ENCODE assay signal across 8 cellular contexts in the genomic region with DNA sequence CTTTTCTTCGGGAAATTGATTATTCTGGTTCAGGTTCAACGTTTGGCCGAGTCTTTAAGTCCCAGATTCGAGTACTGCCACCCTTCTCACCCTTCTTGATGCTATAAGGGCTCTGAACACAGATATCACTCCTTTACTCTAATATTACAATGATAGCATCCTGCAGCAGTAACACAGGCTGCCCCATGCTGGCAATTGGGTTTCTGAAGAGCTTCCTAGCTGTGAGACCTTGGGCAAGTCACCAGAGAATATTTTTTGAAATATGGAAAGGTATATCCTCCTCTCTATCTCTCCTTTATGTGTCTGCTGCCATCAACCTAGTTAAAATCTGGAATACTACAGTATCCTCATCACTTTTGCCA. TPM values are rescaled to one million over a fixed set of nuclear protein-coding genes. Genes with fewer than 3 reads are reported as not detected.
DNase-seq lines count a peak whose midpoint lies in the region; ATAC-seq lines count a peak whose summit lies in the region.

No MANE protein-coding gene starts in this region.

- peak overlapping the region in 1 of 2 donors; percentile 94 for H3K27ac Mint-ChIP-seq in activated naive CD4-positive, alpha-beta T cell treated with anti-CD3 and anti-CD28 coated beads, Interleukin-2, amount 50 U/mL, for 72 hours

- H3K9me3 ChIP-seq in muscle layer of duodenum (ENCODE audit: control insufficient read depth in 1 of 2, low read length in 2 of 2), result no peaks in the 10 kb centered on the region

- DNase-seq in activated naive CD4-positive, alpha-beta T cell treated with anti-CD3 and anti-CD28 coated beads, Interleukin-2, amount 50 U/mL, for 72 hours (ENCODE audit: low spot score in 2 of 2), result no peak
- DNase-seq in dermis blood vessel endothelial cell (no peak), anterior cingulate cortex (lab: John Stamatoyannopoulos, UW) (no peak), NCI-H82 treated with DMSO at 0.1 percent for 48 hours (lab: John Stamatoyannopoulos, UW; ENCODE audit: unreplicated experiment) (no peak)
- DNase-seq in central memory CD4-positive, alpha-beta T cell, result no peak

- H3K4me3 ChIP-seq in muscle layer of duodenum (ENCODE audit: low read depth in 1 of 2, low read length in 2 of 2), result peak overlapping the region; percentile 79 to 80

- H3K27ac ChIP-seq in muscle layer of duodenum (ENCODE audit: low read length), result no peak overlapping the region

- ATAC-seq in GM19043 (IDR thresholded peaks at IDR 0.05; ENCODE audit: low read depth, unreplicated experiment), result peak; percentile 21
- ATAC-seq in HG02943 (IDR thresholded peaks at IDR 0.05; ENCODE audit: low read depth, unreplicated experiment), result peak; percentile 15
- peak; percentile 14 to 29 for ATAC-seq in activated naive CD4-positive, alpha-beta T cell treated with anti-CD3 and anti-CD28 coated beads, Interleukin-2, amount 50 U/mL, for 72 hours

- no peaks in the 10 kb centered on the region for H3K4me1 ChIP-seq in muscle layer of duodenum (ENCODE audit: control insufficient read depth in 1 of 2, insufficient read depth in 2 of 2, low read length in 2 of 2)

- no peaks in the 10 kb centered on the region for H3K36me3 ChIP-seq in muscle layer of duodenum (ENCODE audit: control insufficient read depth in 1 of 2, insufficient read depth in 2 of 2, low read length in 2 of 2)

- H3K36me3 Mint-ChIP-seq in activated naive CD4-positive, alpha-beta T cell treated with anti-CD3 and anti-CD28 coated beads, Interleukin-2, amount 50 U/mL, for 72 hours, result peaks cover 19 to 27% of the 10 kb centered on the region in 2 donors

- peaks cover 14% of the 10 kb centered on the region in 2 donors for H3K9me3 Mint-ChIP-seq in activated naive CD4-positive, alpha-beta T cell treated with anti-CD3 and anti-CD28 coated beads, Interleukin-2, amount 50 U/mL, for 72 hours

- H3K27me3 ChIP-seq in muscle layer of duodenum (ENCODE audit: low read depth, low read length), result no peaks in the 10 kb centered on the region

RNA-seq across cellular contexts. Expression of gene MTMR8, which starts 0.3 kb away (rescaled TPM):
- 1 to 10 TPM; 5.6 to 8.0 TPM for total RNA-seq in activated naive CD4-positive, alpha-beta T cell treated with anti-CD3 and anti-CD28 coated beads, Interleukin-2, amount 50 U/mL, for 72 hours
- 0.17 and 0.84 TPM in 2 replicates for total RNA-seq in dermis blood vessel endothelial cell
